10 cellular contexts compared by ENCODE assay signal in genomic region chr11:126113963-126114362, GRCh38. TPM values are rescaled to one million over a fixed set of nuclear protein-coding genes. Genes with fewer than 3 reads are reported as not detected.
DNase-seq lines count a peak whose midpoint lies in the region; ATAC-seq and TF ChIP-seq lines count a peak whose summit lies in the region.
"Had no signal": no experiment of that assay in that cellular context is flagged by ENCODE, and none has a peak within 500 bp of the region (broad histone marks: within the 10 kb centered on the region; RNA-seq: fewer than 3 reads in every experiment).

No MANE protein-coding gene starts in this region.

- no peak for TF ChIP-seq CTCF in HEK293 (tag by site-specific recombination; IDR thresholded peaks at IDR 0.05)
- no peak for TF ChIP-seq CTCF in lung (IDR thresholded peaks at IDR 0.05; ENCODE audit: control extremely low read depth, extremely low read depth)
- no peak for TF ChIP-seq CTCF in stomach (IDR thresholded peaks at IDR 0.05)

- CTCF ChIA-PET in HEK293 (lab: Yijun Ruan, JAX), result interaction anchor here (0.6 to 1.7 kb wide), 11 partner anchors 8 to 390 kb away, joined by 3 to 7 read pairs (median 4); no protein-coding TSS in a partner anchor

- no peak for TF ChIP-seq EP300 in stomach (IDR thresholded peaks at IDR 0.05)

- intact Hi-C loops in stomach (cut with DNase I; ENCODE audit: low total_unique reads), result no loop called here

- POLR2A ChIA-PET in HEK293 (lab: Yijun Ruan, JAX), result interaction anchor here (0.6 to 2.5 kb wide), 8 partner anchors 9 to 211 kb away, joined by 3 to 11 read pairs (median 4); partner anchors contain the start of gene PUS3

- H3K4me3 ChIP-seq in HEK293 (ENCODE audit: low read depth, low read length) (no peak overlapping the region), lung (no peak overlapping the region), stomach (no peak overlapping the region)

- H3K4me1 ChIP-seq in HEK293 (ENCODE audit: control insufficient read depth, insufficient read depth, low read length), result peaks cover 24% of the 10 kb centered on the region
- H3K4me1 ChIP-seq in lung (ENCODE audit: control insufficient read depth in 2 of 2, insufficient read depth in 2 of 2, low read length in 2 of 2), result peaks cover 12 to 22% of the 10 kb centered on the region in 2 donors
- peaks cover 50 to 72% (median 63%) of the 10 kb centered on the region in 4 donors for H3K4me1 ChIP-seq in stomach
- H3K4me1 ChIP-seq: parathyroid adenoma had no signal

- DNase-seq in lung (ENCODE audit: low spot score) (no peak), stomach (no peak), NCI-H345 treated with DMSO at 0.1 percent for 48 hours (lab: John Stamatoyannopoulos, UW; ENCODE audit: unreplicated experiment) (no peak), SIG-M5 (lab: John Stamatoyannopoulos, UW) (no peak)
- DNase-seq in stimulated activated CD8-positive, alpha-beta memory T cell treated with anti-CD3 and anti-CD28 coated beads, Interleukin-4, amount 100 ng/mL, for 48 hours, result no peak
- DNase-seq: activated T-cell treated with anti-CD3 and anti-CD28 coated beads, Interleukin-2, amount 50 U/mL, for 48 hours had no signal

- peak overlapping the region; percentile 52; the same call in 1 of the 2 replicates for H3K27ac ChIP-seq in HEK293 (ENCODE audit: extremely low read depth, low read depth, low read length)
- peak overlapping the region; percentile 67 for H3K27ac ChIP-seq in adipose tissue (ENCODE audit: low read depth, low read length)
- peak overlapping the region; percentile 90 to 93 for H3K27ac ChIP-seq in lung (ENCODE audit: low read depth in 1 of 2, low read length in 1 of 2)
- H3K27ac ChIP-seq in stomach, result peak overlapping the region; percentile 78 to 94 (median 91)
- H3K27ac ChIP-seq: parathyroid adenoma had no signal

- ATAC-seq in lung (ENCODE audit: insufficient read depth, low FRiP score), result no peak
- no peak for ATAC-seq in GM18502 (IDR thresholded peaks at IDR 0.05; ENCODE audit: poor library complexity, unreplicated experiment)

- no peak for TF ChIP-seq POLR2A in stomach (IDR thresholded peaks at IDR 0.05)

- no peaks in the 10 kb centered on the region for H3K36me3 ChIP-seq in HEK293 (ENCODE audit: control insufficient read depth in 2 of 2, insufficient read depth in 1 of 2, low read length in 2 of 2)
- no peaks in the 10 kb centered on the region for H3K36me3 ChIP-seq in lung (ENCODE audit: control insufficient read depth in 2 of 2, insufficient read depth in 2 of 2, low read length in 2 of 2)
- no peaks in the 10 kb centered on the region for H3K36me3 ChIP-seq in stomach

- H3K27me3 ChIP-seq in lung (ENCODE audit: control insufficient read depth, insufficient read depth) (no peaks in the 10 kb centered on the region), stomach (no peaks in the 10 kb centered on the region)

- 40 to 54% (median 44%) methylated on average over 4 of the region's 4 CpGs for WGBS in adipose tissue, 3 donors
- WGBS in lung, 2 donors, result 51 to 78% methylated on average over 4 of the region's 4 CpGs
- 28 to 46% (median 37%) methylated on average over 4 of the region's 4 CpGs for WGBS in stomach, 5 donors

- no peaks in the 10 kb centered on the region for H3K9me3 ChIP-seq in HEK293 (ENCODE audit: control insufficient read depth, insufficient read depth, low read depth, low read length)
- no peaks in the 10 kb centered on the region for H3K9me3 ChIP-seq in lung (ENCODE audit: control insufficient read depth in 2 of 2, insufficient read depth in 1 of 2, low read length in 1 of 2)
- no peaks in the 10 kb centered on the region for H3K9me3 ChIP-seq in stomach

TF ChIP-seq in HEK293, 187 proteins besides CTCF, POLR2A, EP300 and RAD21:
- TF ChIP-seq ZNF214 (tag by site-specific recombination; IDR thresholded peaks at IDR 0.05; ENCODE audit: borderline replicate concordance) (no peak), ZBTB48 (tag by site-specific recombination; IDR thresholded peaks at IDR 0.05) (peak; percentile 55; the same call in 1 of the 2 replicates)

RNA-seq across cellular contexts. Expression of gene CDON, which starts 51.3 kb away (rescaled TPM):
- polyA plus RNA-seq in adipose tissue (1 to 10 TPM; 1.3 to 7.3 (median 4.2) TPM), lung (1 to 10 TPM; 1.5 to 1.9 TPM), stomach (1 to 10 TPM in 1 of 3 donors, under 1 TPM in 2; 0.31 to 1.0 (median 0.44) TPM)
- total RNA-seq in lung (10 to 100 TPM; 17.8 to 25.6 TPM), stomach (10 to 100 TPM; 16.1 to 80.8 (median 26.8) TPM)
